In the genomic region with DNA sequence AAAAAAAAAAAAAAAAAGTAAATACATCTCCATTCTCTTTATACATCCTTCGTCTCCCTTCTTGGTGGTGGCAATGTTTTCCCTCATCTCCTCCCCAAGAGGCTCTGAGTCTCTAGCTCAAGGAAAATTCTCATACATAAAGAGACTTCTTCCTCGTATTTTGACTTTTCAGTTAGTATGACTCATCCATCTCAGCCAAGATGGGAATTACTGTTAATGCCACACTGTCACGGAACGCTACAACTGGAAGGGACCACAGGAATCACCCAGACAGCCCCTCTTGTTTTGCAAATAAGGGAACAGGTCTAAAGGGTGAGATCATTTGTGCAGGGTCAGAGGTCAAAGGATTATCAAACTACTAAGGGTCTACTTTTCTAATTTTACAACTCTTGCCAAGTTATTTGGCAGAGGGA, we compare ENCODE assay signal across 8 cellular contexts. TPM values are rescaled to one million over a fixed set of nuclear protein-coding genes. Genes with fewer than 3 reads are reported as not detected.
DNase-seq lines count a peak whose midpoint lies in the region; ATAC-seq and TF ChIP-seq lines count a peak whose summit lies in the region.

No MANE protein-coding gene starts in this region.

- no peak for TF ChIP-seq CTCF in activated B cell treated with CpG ODN at 0.5 μM for 24 hours (IDR thresholded peaks at IDR 0.05)
- TF ChIP-seq CTCF in type B pancreatic cell (conservative IDR thresholded peaks at IDR 0.05), result no peak

- ATAC-seq in activated B cell treated with CpG ODN at 0.5 μM for 24 hours (ENCODE audit: low read depth), result no peak
- ATAC-seq in GM19467 (IDR thresholded peaks at IDR 0.05; ENCODE audit: unreplicated experiment), result no peak

- H3K27ac Mint-ChIP-seq in activated naive CD4-positive, alpha-beta T cell treated with anti-CD3 and anti-CD28 coated beads for 36 hours, result peak overlapping the region; percentile 71
- H3K27ac Mint-ChIP-seq in activated B cell treated with CpG ODN at 0.5 μM for 24 hours (peak overlapping the region; percentile 21), type B pancreatic cell (peak overlapping the region; percentile 81)

- no peaks in the 10 kb centered on the region for H3K27me3 Mint-ChIP-seq in activated naive CD4-positive, alpha-beta T cell treated with anti-CD3 and anti-CD28 coated beads for 36 hours (ENCODE audit: low read depth)
- no peaks in the 10 kb centered on the region for H3K27me3 Mint-ChIP-seq in activated B cell treated with CpG ODN at 0.5 μM for 24 hours
- no peaks in the 10 kb centered on the region for H3K27me3 Mint-ChIP-seq in type B pancreatic cell

- H3K36me3 Mint-ChIP-seq in activated naive CD4-positive, alpha-beta T cell treated with anti-CD3 and anti-CD28 coated beads for 36 hours (ENCODE audit: low read depth), result peaks cover 13% of the 10 kb centered on the region
- H3K36me3 Mint-ChIP-seq in activated B cell treated with CpG ODN at 0.5 μM for 24 hours (ENCODE audit: low read depth) (peaks cover 44% of the 10 kb centered on the region), type B pancreatic cell (peaks cover 10% of the 10 kb centered on the region)

- CTCF ChIA-PET in activated naive CD4-positive, alpha-beta T cell treated with anti-CD3 and anti-CD28 coated beads for 36 hours (lab: Charles Lee), result interaction anchor here (0.6 kb wide), 1 partner anchor 18 kb away, joined by 4 read pairs; no protein-coding TSS in a partner anchor
- CTCF ChIA-PET in activated B cell treated with CpG ODN at 0.5 μM for 24 hours (lab: Charles Lee), result interaction anchor here (1.4 kb wide), 1 partner anchor 18 kb away, joined by 4 read pairs; no protein-coding TSS in a partner anchor

- intact Hi-C loops in activated naive CD4-positive, alpha-beta T cell treated with anti-CD3 and anti-CD28 coated beads for 36 hours (cut with micrococcal nuclease), result no loop called here
- intact Hi-C loops in activated B cell treated with CpG ODN at 0.5 μM for 24 hours (cut with micrococcal nuclease), result no loop called here

- H3K4me3 Mint-ChIP-seq in activated naive CD4-positive, alpha-beta T cell treated with anti-CD3 and anti-CD28 coated beads for 36 hours, result no peak overlapping the region
- H3K4me3 Mint-ChIP-seq in activated B cell treated with CpG ODN at 0.5 μM for 24 hours (no peak overlapping the region), type B pancreatic cell (peak overlapping the region; percentile 5)

- peaks cover 87% of the 10 kb centered on the region for H3K4me1 Mint-ChIP-seq in activated naive CD4-positive, alpha-beta T cell treated with anti-CD3 and anti-CD28 coated beads for 36 hours (ENCODE audit: low read depth)
- H3K4me1 Mint-ChIP-seq in activated B cell treated with CpG ODN at 0.5 μM for 24 hours (peaks cover 77% of the 10 kb centered on the region), type B pancreatic cell (ENCODE audit: unreplicated experiment) (peaks cover 43% of the 10 kb centered on the region)

- POLR2A ChIA-PET in activated B cell treated with CpG ODN at 0.5 μM for 24 hours (lab: Charles Lee), result no interaction called here

- H3K9me3 Mint-ChIP-seq in activated naive CD4-positive, alpha-beta T cell treated with anti-CD3 and anti-CD28 coated beads for 36 hours, result no peaks in the 10 kb centered on the region
- H3K9me3 Mint-ChIP-seq in activated B cell treated with CpG ODN at 0.5 μM for 24 hours, result no peaks in the 10 kb centered on the region
- H3K9me3 Mint-ChIP-seq in type B pancreatic cell, result no peaks in the 10 kb centered on the region

- no peak for DNase-seq in activated naive CD4-positive, alpha-beta T cell treated with anti-CD3 and anti-CD28 coated beads for 36 hours
- no peak for DNase-seq in activated naive CD4-positive, alpha-beta T cell treated with Interleukin-2 at 50 U/mL for 16 hours
- no peak for DNase-seq in activated B cell treated with CpG ODN at 0.5 μM for 24 hours
- DNase-seq in iPS-NIHi7 (ENCODE audit: extremely low spot score), result peak; percentile 46
- no peak for DNase-seq in type B pancreatic cell (ENCODE audit: extremely low spot score, unreplicated experiment)
- no peak for DNase-seq in effector CD4-positive, alpha-beta T cell
- no peak for DNase-seq in NCI-H1092 (lab: John Stamatoyannopoulos, UW)

RNA-seq across cellular contexts. Expression of gene NFE2L2, which starts 19.5 kb away (rescaled TPM):
- 10 to 100 TPM; 63.8 to 66.9 TPM for total RNA-seq in activated naive CD4-positive, alpha-beta T cell treated with anti-CD3 and anti-CD28 coated beads for 36 hours
- total RNA-seq in activated B cell treated with CpG ODN at 0.5 μM for 24 hours (79.1 and 89.3 TPM in 2 replicates), type B pancreatic cell (ENCODE audit: low replicate concordance) (74.7 and 95.0 TPM in 2 replicates)

RNA-seq across cellular contexts. Expression of gene HNRNPA3, which starts 32.4 kb away (rescaled TPM):
- 100 to 1,000 TPM; 312 to 340 TPM for total RNA-seq in activated naive CD4-positive, alpha-beta T cell treated with anti-CD3 and anti-CD28 coated beads for 36 hours
- 254 and 275 TPM in 2 replicates for total RNA-seq in activated B cell treated with CpG ODN at 0.5 μM for 24 hours
- total RNA-seq in type B pancreatic cell (ENCODE audit: low replicate concordance), result 203 and 304 TPM in 2 replicates

Comparison
In these comparisons a context has a peak if more than half of its experiments do, and no peak if none do; other contexts are left out.
1. H3K27ac Mint-ChIP-seq: peak in every context shown above with its lines; median percentile 81 in type B pancreatic cell; 71 in activated naive CD4-positive, alpha-beta T cell treated with anti-CD3 and anti-CD28 coated beads for 36 hours; 21 in activated B cell treated with CpG ODN at 0.5 μM for 24 hours.